18 cellular contexts compared by ENCODE assay signal in genomic region chr1:91374086-91374485, GRCh38. TPM values are rescaled to one million over a fixed set of nuclear protein-coding genes. Genes with fewer than 3 reads are reported as not detected.
DNase-seq lines count a peak whose midpoint lies in the region; ATAC-seq and TF ChIP-seq lines count a peak whose summit lies in the region.
"Had no signal": no experiment of that assay in that cellular context is flagged by ENCODE, and none has a peak within 500 bp of the region (broad histone marks: within the 10 kb centered on the region; RNA-seq: fewer than 3 reads in every experiment).

No MANE protein-coding gene starts in this region.

- DNase-seq in HAP-1 (ENCODE audit: low spot score in 2 of 2), result peak; percentile 14 to 81
- DNase-seq in SJCRH30, result peak; percentile 32 to 82
- no peak for DNase-seq in inferior parietal cortex (ENCODE audit: extremely low spot score)
- DNase-seq in tibial nerve (ENCODE audit: low spot score in 2 of 2), result no peak
- DNase-seq in left cardiac atrium, result no peak
- no peak for DNase-seq in NCI-H1436 treated with DMSO at 0.1 percent for 48 hours (lab: John Stamatoyannopoulos, UW)
- DNase-seq: ACHN; BE2C; C1 segment of cervical spinal cord; CD4-positive, CD25-positive, alpha-beta regulatory T cell; CD8-positive, alpha-beta memory T cell; COR-L47; HFFc6 had no signal

- in situ Hi-C loops in HAP-1 (cut with MboI; ENCODE audit: low sequenced_read_pairs), result no loop called here

- no peak for TF ChIP-seq CTCF in tibial nerve (IDR thresholded peaks at IDR 0.05)

- H3K27ac ChIP-seq in SJCRH30 (peak overlapping the region; percentile 13; the same call in 1 of the 2 replicates), ectodermal cell (ENCODE audit: insufficient read depth, low read depth, low read length, poor library complexity, severe bottlenecking) (peak overlapping the region; percentile 8), tibial nerve (no peak overlapping the region)

- H3K4me1 ChIP-seq in HAP-1 (no peaks in the 10 kb centered on the region), SJCRH30 (peaks cover 17% of the 10 kb centered on the region), ectodermal cell (ENCODE audit: control insufficient read depth, insufficient read depth, low read length) (peaks cover 7% of the 10 kb centered on the region), tibial nerve (no peaks in the 10 kb centered on the region)
- H3K4me1 ChIP-seq: BE2C had no signal

- no peak for ATAC-seq in left cardiac atrium
- ATAC-seq: GM23338, HCT116 had no signal

- no peaks in the 10 kb centered on the region for H3K9me3 ChIP-seq in HAP-1
- H3K9me3 ChIP-seq in SJCRH30 (replicated peaks), result no peaks in the 10 kb centered on the region; the same call in 1 of the 2 replicates
- H3K9me3 ChIP-seq in ectodermal cell (ENCODE audit: control insufficient read depth, low read length), result no peaks in the 10 kb centered on the region
- H3K9me3 ChIP-seq in tibial nerve, result no peaks in the 10 kb centered on the region
- H3K9me3 ChIP-seq: BE2C had no signal

- intact Hi-C loops in left cardiac atrium (cut with DNase I), result no loop called here

- H3K27me3 ChIP-seq in HAP-1 (ENCODE audit: low read depth) (peaks cover 8% of the 10 kb centered on the region), SJCRH30 (no peaks in the 10 kb centered on the region), ectodermal cell (ENCODE audit: control insufficient read depth, insufficient read depth, low read length, poor library complexity, severe bottlenecking) (no peaks in the 10 kb centered on the region), tibial nerve (peaks cover 0 to 4% of the 10 kb centered on the region in 2 donors)
- H3K27me3 ChIP-seq: BE2C had no signal

- H3K36me3 ChIP-seq in HAP-1 (replicated peaks), result no peaks in the 10 kb centered on the region
- H3K36me3 ChIP-seq in SJCRH30, result no peaks in the 10 kb centered on the region
- no peaks in the 10 kb centered on the region for H3K36me3 ChIP-seq in ectodermal cell (ENCODE audit: control insufficient read depth, insufficient read depth, low read length)
- H3K36me3 ChIP-seq in tibial nerve, result no peaks in the 10 kb centered on the region
- H3K36me3 ChIP-seq: BE2C had no signal

- no peak for TF ChIP-seq EP300 in tibial nerve (IDR thresholded peaks at IDR 0.05)

- H3K4me3 ChIP-seq in HAP-1 (no peak overlapping the region), SJCRH30 (no peak overlapping the region), ectodermal cell (ENCODE audit: insufficient read depth, low read depth, low read length) (no peak overlapping the region), tibial nerve (no peak overlapping the region)
- H3K4me3 ChIP-seq: GM23338 had no signal

- WGBS in ectodermal cell, 2 experiments, result 73 to 79% methylated on average over 1 of the region's 1 CpG
- 45 to 50% methylated on average over 1 of the region's 1 CpG for WGBS in tibial nerve, 2 donors

- TF ChIP-seq POLR2A in tibial nerve (IDR thresholded peaks at IDR 0.05), result no peak

RNA-seq across cellular contexts. Expression of gene HFM1, which starts 30.6 kb away (rescaled TPM):
- 4.5 and 6.9 TPM in 2 replicates for total RNA-seq in SJCRH30 (2014; rRNA removed; shearing (Covaris generic))
- 11.4 TPM for polyA plus RNA-seq in ectodermal cell (2013, experiment 1 of 4)
- polyA plus RNA-seq in ectodermal cell (2013, experiment 2 of 4), result 12.7 TPM
- polyA plus RNA-seq in ectodermal cell (2013, experiment 3 of 4), result 12.8 TPM
- 11.3 TPM for polyA plus RNA-seq in ectodermal cell (2013, experiment 4 of 4)
- 1 to 10 TPM; 1.5 to 9.0 (median 2.1) TPM for total RNA-seq in tibial nerve
- total RNA-seq in left cardiac atrium, result 1 to 10 TPM; 1.6 to 3.5 TPM
- total RNA-seq: A172; CD4-positive, CD25-positive, alpha-beta regulatory T cell; CD8-positive, alpha-beta memory T cell; HFFc6; HT-29 had no signal
- polyA plus RNA-seq: CD4-positive, CD25-positive, alpha-beta regulatory T cell; CD8-positive, alpha-beta memory T cell had no signal

Comparison
In these comparisons a context has a peak if more than half of its experiments do, and no peak if none do; other contexts are left out.
1. DNase-seq: peak in HAP-1 (2 of 2) and SJCRH30 (2 of 2); none in inferior parietal cortex (single experiment), tibial nerve (0 of 2), left cardiac atrium (single experiment) and NCI-H1436 treated with DMSO at 0.1 percent for 48 hours (single experiment).
2. H3K27ac ChIP-seq: peak in SJCRH30 (single experiment) and ectodermal cell (single experiment); none in tibial nerve (0 of 4).